Comparison of ENCODE assay signal across 35 cellular contexts in the genomic region with DNA sequence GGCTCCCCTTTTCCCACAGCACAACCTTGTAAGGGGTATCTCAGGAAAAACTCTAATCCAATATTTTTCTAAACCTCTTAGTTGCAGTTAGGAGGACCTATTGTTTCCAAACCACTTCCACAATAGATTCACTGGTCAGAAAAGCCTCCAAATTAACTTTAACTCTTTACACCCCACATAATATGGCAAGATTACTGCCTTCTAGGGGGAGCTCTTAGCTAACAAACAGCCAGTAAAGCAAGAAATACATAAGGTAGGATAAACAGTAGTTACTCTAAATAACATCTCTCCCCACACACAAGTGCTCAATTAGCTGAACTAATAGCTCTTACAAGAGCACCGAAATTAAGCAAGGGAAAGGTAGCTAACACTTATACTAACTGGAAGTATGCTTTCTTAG.
"Had no signal": no experiment of that assay in that cellular context is flagged by ENCODE, and none has a peak within 500 bp of the region (broad histone marks: within the 10 kb centered on the region; RNA-seq: fewer than 3 reads in every experiment).

No MANE protein-coding gene starts in this region.

- H3K36me3 ChIP-seq: adrenal gland, cardiac muscle cell, heart left ventricle, left lung, lower lobe of right lung, neutrophil, stomach, thyroid gland, upper lobe of left lung, vagina had no signal

- H3K4me1 ChIP-seq: adrenal gland, heart left ventricle, left lung, lower lobe of right lung, stomach, thyroid gland, upper lobe of left lung, vagina had no signal

- DNase-seq: activated CD4-positive, alpha-beta memory T cell treated with anti-CD3 and anti-CD28 coated beads for 36 hours; activated CD4-positive, alpha-beta T cell treated with anti-CD3 and anti-CD28 coated beads, Interleukin-2, amount 10 ng/mL, durations not matched to agents 24 days and 14 days; activated CD4-positive, CD25-positive, alpha-beta regulatory T cell treated with anti-CD3 and anti-CD28 coated beads, Interleukin-2, amount 50 U/mL, for 72 hours; activated CD8-positive, alpha-beta memory T cell treated with anti-CD3 and anti-CD28 coated beads, Interleukin-2, amount 50 U/mL, for 4 hours; activated effector memory CD4-positive, alpha-beta T cell treated with anti-CD3 and anti-CD28 coated beads, Interleukin-2, amount 50 U/mL, for 16 hours; activated naive CD4-positive, alpha-beta T cell treated with anti-CD3 and anti-CD28 coated beads for 36 hours; activated naive CD8-positive, alpha-beta T cell treated with anti-CD3 and anti-CD28 coated beads for 36 hours; activated T-cell treated with anti-CD3 and anti-CD28 coated beads, Interleukin-2, amount 50 U/mL, for 1 hour; adrenal gland; aorta; dorsolateral prefrontal cortex; effector memory CD8-positive, alpha-beta T cell; foreskin fibroblast; heart left ventricle; hypothalamus; left lung; lower lobe of right lung; mesenchymal stem cell; retina; stimulated activated CD4-positive, alpha-beta T cell treated with anti-CD3 and anti-CD28 coated beads, Interleukin-12 subunit alpha, Interleukin-12 subunit beta, amount 100 ng/mL, for 4 hours; stimulated activated CD4-positive, alpha-beta T cell treated with anti-CD3 and anti-CD28 coated beads, Interleukin-4, amount 100 ng/mL, for 1 hour; stomach; T-helper 2 cell; thyroid gland; upper lobe of left lung had no signal

- H3K4me3 ChIP-seq: adrenal gland, cardiac muscle cell, coronary artery, dorsolateral prefrontal cortex, heart left ventricle, left lung, lower lobe of right lung, skin epidermis, stomach, thyroid gland, upper lobe of left lung, vagina had no signal

- H3K27me3 ChIP-seq: adrenal gland, cardiac muscle cell, heart left ventricle, left lung, neutrophil, stomach, thyroid gland, upper lobe of left lung, vagina had no signal

- ATAC-seq: effector memory CD8-positive, alpha-beta T cell; esophagus mucosa; heart left ventricle; left lung; lower lobe of right lung; natural killer cell treated with Interleukin-12 subunit alpha and Interleukin-12 subunit beta and Interleukin-15 and Interleukin-18, amount 100 ng/mL, for 72 hours; sciatic nerve; stimulated activated effector memory CD8-positive, alpha-beta T cell treated with anti-CD3 and anti-CD28 coated beads, Interleukin-12 subunit alpha, Interleukin-12 subunit beta, amount 100 ng/mL, for 72 hours had no signal

- H3K9me3 ChIP-seq: adrenal gland, heart left ventricle, left lung, lower lobe of right lung, neutrophil, stomach, thyroid gland, upper lobe of left lung, vagina had no signal

- H3K27ac ChIP-seq: adrenal gland, cardiac muscle cell, coronary artery, dorsolateral prefrontal cortex, heart left ventricle, left lung, lower lobe of right lung, neutrophil, skin epidermis, stomach, thyroid gland, upper lobe of left lung, vagina had no signal

- FAIRE-seq: endothelial cell of umbilical vein had no signal
